ENCODE assay signal across 24 cellular contexts in genomic region chr17:67180275-67180674, GRCh38.
"Had no signal": no experiment of that assay in that cellular context is flagged by ENCODE, and none has a peak within 500 bp of the region (broad histone marks: within the 10 kb centered on the region; RNA-seq: fewer than 3 reads in every experiment).

No MANE protein-coding gene starts in this region.

- H3K9me3 ChIP-seq: ovary, prostate gland, right lobe of liver, testis, tibial nerve, upper lobe of right lung, vagina had no signal

- H3K27ac ChIP-seq: coronary artery, ovary, prostate gland, testis, tibial nerve, upper lobe of right lung, vagina had no signal

- H3K27me3 ChIP-seq: ovary, right lobe of liver, testis, tibial nerve, upper lobe of right lung, vagina had no signal

- H3K4me1 Mint-ChIP-seq: endodermal cell; nephron progenitor cell; stimulated activated naive B cell treated with anti-CD40 and anti-IgM and Interleukin-4, amounts not matched to agents 10 μg/mL and 1 μg/mL and 100 μg/mL, for 72 hours; stimulated activated naive CD8-positive, alpha-beta T cell treated with anti-CD3 and anti-CD28 coated beads, Interleukin-15, amount 100 ng/mL, for 72 hours had no signal

- H3K9me3 Mint-ChIP-seq: endodermal cell; naive thymus-derived CD4-positive, alpha-beta T cell; nephron progenitor cell; stimulated activated naive B cell treated with anti-CD40 and anti-IgM and Interleukin-4, amounts not matched to agents 10 μg/mL and 1 μg/mL and 100 μg/mL, for 72 hours; stimulated activated naive CD8-positive, alpha-beta T cell treated with anti-CD3 and anti-CD28 coated beads, Interleukin-15, amount 100 ng/mL, for 72 hours had no signal

- DNase-seq: effector CD4-positive, alpha-beta T cell; endodermal cell; erythroblast; foreskin melanocyte; head of caudate nucleus; hippocampal formation; left colon; left ventricle myocardium superior; mesendoderm; naive thymus-derived CD4-positive, alpha-beta T cell; nephron progenitor cell; ovary; right lobe of liver; stimulated activated CD4-positive, alpha-beta T cell treated with anti-CD3 and anti-CD28 coated beads, Interleukin-2, amount 100 ng/mL, for 24 hours; stimulated activated CD4-positive, alpha-beta T cell treated with anti-CD3 and anti-CD28 coated beads, Interleukin-4, amount 100 ng/mL, for 4 hours; stimulated activated naive B cell treated with anti-CD40 and anti-IgM and Interleukin-4, amounts not matched to agents 10 μg/mL and 1 μg/mL and 100 μg/mL, for 72 hours; stimulated activated naive CD8-positive, alpha-beta T cell treated with anti-CD3 and anti-CD28 coated beads, Interleukin-15, amount 100 ng/mL, for 72 hours; testis; upper lobe of right lung had no signal

- H3K4me3 Mint-ChIP-seq: endodermal cell; naive thymus-derived CD4-positive, alpha-beta T cell; nephron progenitor cell; stimulated activated naive B cell treated with anti-CD40 and anti-IgM and Interleukin-4, amounts not matched to agents 10 μg/mL and 1 μg/mL and 100 μg/mL, for 72 hours; stimulated activated naive CD8-positive, alpha-beta T cell treated with anti-CD3 and anti-CD28 coated beads, Interleukin-15, amount 100 ng/mL, for 72 hours had no signal

- H3K4me1 ChIP-seq: prostate gland, testis, vagina had no signal

- H3K4me3 ChIP-seq: coronary artery, lung, ovary, prostate gland, right lobe of liver, testis, tibial nerve, upper lobe of right lung, vagina had no signal

- H3K27ac Mint-ChIP-seq: endodermal cell; naive thymus-derived CD4-positive, alpha-beta T cell; nephron progenitor cell; stimulated activated naive B cell treated with anti-CD40 and anti-IgM and Interleukin-4, amounts not matched to agents 10 μg/mL and 1 μg/mL and 100 μg/mL, for 72 hours; stimulated activated naive CD8-positive, alpha-beta T cell treated with anti-CD3 and anti-CD28 coated beads, Interleukin-15, amount 100 ng/mL, for 72 hours had no signal

- H3K27me3 Mint-ChIP-seq: naive thymus-derived CD4-positive, alpha-beta T cell; stimulated activated naive B cell treated with anti-CD40 and anti-IgM and Interleukin-4, amounts not matched to agents 10 μg/mL and 1 μg/mL and 100 μg/mL, for 72 hours; stimulated activated naive CD8-positive, alpha-beta T cell treated with anti-CD3 and anti-CD28 coated beads, Interleukin-15, amount 100 ng/mL, for 72 hours had no signal

- H3K36me3 ChIP-seq: ovary, prostate gland had no signal
